In genomic region chr7:2242541-2243482, GRCh38 we compare ENCODE assay signal across 8 cellular contexts. TPM values are rescaled to one million over a fixed set of nuclear protein-coding genes. Genes with fewer than 3 reads are reported as not detected.
DNase-seq lines count a peak whose midpoint lies in the region; ATAC-seq, FAIRE-seq and TF ChIP-seq lines count a peak whose summit lies in the region.

No MANE protein-coding gene starts in this region.

- H3K4me3 ChIP-seq in NB4 (ENCODE audit: low read depth, low read length) (peak overlapping the region; percentile 92), hepatocyte (peak overlapping the region; percentile 92)

- no peaks in the 10 kb centered on the region for H3K9me3 Mint-ChIP-seq in activated T-cell treated with anti-CD3 and anti-CD28 coated beads, Interleukin-2, amount 50 U/mL, for 4 hours

- peak overlapping the region; percentile 95 for H3K4me2 ChIP-seq in hepatocyte

- TF ChIP-seq CTCF in NB4 (IDR thresholded peaks at IDR 0.05; ENCODE audit: low read depth, low read length) (no peak), hepatocyte (IDR thresholded peaks at IDR 0.05; ENCODE audit: poor library complexity) (no peak)

- peaks cover 19% of the 10 kb centered on the region for H3K79me2 ChIP-seq in hepatocyte

- H3K27ac ChIP-seq in hepatocyte, result peak overlapping the region; percentile 17

- H2AFZ ChIP-seq in hepatocyte, result peak overlapping the region; percentile 94

- peak; percentile 80 for FAIRE-seq in GM12891 (lab: Jason Lieb, UNC)

- peak; percentile 46 to 54 for ATAC-seq in activated T-cell treated with anti-CD3 and anti-CD28 coated beads, Interleukin-2, amount 50 U/mL, for 4 hours

- peaks cover 7% of the 10 kb centered on the region for H3K36me3 Mint-ChIP-seq in activated T-cell treated with anti-CD3 and anti-CD28 coated beads, Interleukin-2, amount 50 U/mL, for 4 hours (ENCODE audit: insufficient read depth)

- intact Hi-C loops in posterior cingulate gyrus (cut with DNase I), result loop anchor here (5.0 kb wide), 1 partner anchor 69 kb away; the partner anchor contains the start of gene SNX8

- no peaks in the 10 kb centered on the region for H3K9me2 ChIP-seq in hepatocyte (replicated peaks; ENCODE audit: insufficient read depth)

- H3K4me1 Mint-ChIP-seq in activated T-cell treated with anti-CD3 and anti-CD28 coated beads, Interleukin-2, amount 50 U/mL, for 4 hours (ENCODE audit: low read depth), result peaks cover 12% of the 10 kb centered on the region

- no peaks in the 10 kb centered on the region for H3K27me3 ChIP-seq in hepatocyte

- peak; percentile 52 for DNase-seq in AG08396 (ENCODE audit: low spot score)
- DNase-seq in GM12891 (ENCODE audit: insufficient read length, low spot score), result no peak
- peak; percentile 70 for DNase-seq in NB4 (ENCODE audit: low read depth)
- DNase-seq in activated T-cell treated with anti-CD3 and anti-CD28 coated beads, Interleukin-2, amount 50 U/mL, for 4 hours, result no peak
- no peak for DNase-seq in hepatocyte (ENCODE audit: low spot score)
- peak; percentile 10 to 22 for DNase-seq in stimulated activated CD4-positive, alpha-beta T cell treated with anti-CD3 and anti-CD28 coated beads, Interleukin-2, amount 100 ng/mL, for 48 hours
- no peak for DNase-seq in posterior cingulate gyrus
- no peak for DNase-seq in effector CD8-positive, alpha-beta T cell (lab: John Stamatoyannopoulos, UW)

- WGBS in hepatocyte (ENCODE audit: low lambda C conversion rate, missing lambda C conversion rate), result 12% methylated on average over 20 of the region's 21 CpGs

- H3K4me1 ChIP-seq in hepatocyte (ENCODE audit: insufficient read depth), result peaks cover 13% of the 10 kb centered on the region

- H3K27me3 Mint-ChIP-seq in activated T-cell treated with anti-CD3 and anti-CD28 coated beads, Interleukin-2, amount 50 U/mL, for 4 hours (ENCODE audit: low read depth), result no peaks in the 10 kb centered on the region

- TF ChIP-seq POLR2A in GM12891 (IDR thresholded peaks at IDR 0.05; ENCODE audit: low read depth, low read length) (no peak), NB4 (IDR thresholded peaks at IDR 0.05; ENCODE audit: extremely low read depth, insufficient read length) (no peak)

- peak overlapping the region; percentile 95 for H3K4me3 Mint-ChIP-seq in activated T-cell treated with anti-CD3 and anti-CD28 coated beads, Interleukin-2, amount 50 U/mL, for 4 hours

- no peaks in the 10 kb centered on the region for H3K36me3 ChIP-seq in hepatocyte (replicated peaks; ENCODE audit: insufficient read depth, low read depth)

- H3K9me3 ChIP-seq in hepatocyte (ENCODE audit: low read depth), result no peaks in the 10 kb centered on the region

- peaks cover 5% of the 10 kb centered on the region for H4K20me1 ChIP-seq in hepatocyte (ENCODE audit: insufficient read depth, poor library complexity, severe bottlenecking)

TF ChIP-seq in GM12891, 5 proteins besides CTCF, POLR2A, EP300 and RAD21:
- TF ChIP-seq SPI1 (IDR thresholded peaks at IDR 0.05; ENCODE audit: low read depth, low read length) (no peak), PAX5 (IDR thresholded peaks at IDR 0.05; ENCODE audit: insufficient read depth, low read length, severe bottlenecking) (no peak), POU2F2 (IDR thresholded peaks at IDR 0.05; ENCODE audit: low read depth, low read length) (no peak), TAF1 (IDR thresholded peaks at IDR 0.05; ENCODE audit: low read depth, low read length) (no peak), POLR2AphosphoS5 (IDR thresholded peaks at IDR 0.05; ENCODE audit: low read depth, low read length) (no peak)

RNA-seq across cellular contexts. Expression of gene NUDT1, which starts 0.8 kb away (rescaled TPM):
- 56.5 TPM for polyA plus RNA-seq in GM12891 (2012; ENCODE audit: low read depth, missing spikeins)
- total RNA-seq in activated T-cell treated with anti-CD3 and anti-CD28 coated beads, Interleukin-2, amount 50 U/mL, for 4 hours, result 100 to 1,000 TPM in 1 of 3 donors, 10 to 100 TPM in 2; 83.7 to 105 (median 96.8) TPM
- 6.5 and 9.6 TPM in 2 replicates for total RNA-seq in hepatocyte
- 16.3 and 21.0 TPM in 2 replicates for polyA plus RNA-seq in hepatocyte

RNA-seq across cellular contexts. Expression of gene MRM2, which starts 0.8 kb away (rescaled TPM):
- polyA plus RNA-seq in GM12891 (2012; ENCODE audit: low read depth, missing spikeins), result 44.2 TPM
- 10 to 100 TPM; 49.9 to 56.5 (median 51.2) TPM for total RNA-seq in activated T-cell treated with anti-CD3 and anti-CD28 coated beads, Interleukin-2, amount 50 U/mL, for 4 hours
- 14.8 and 17.9 TPM in 2 replicates for total RNA-seq in hepatocyte
- 27.5 and 31.3 TPM in 2 replicates for polyA plus RNA-seq in hepatocyte

RNA-seq across cellular contexts. Expression of gene MAD1L1, which starts 10.1 kb away (rescaled TPM):
- polyA plus RNA-seq in GM12891 (2012; ENCODE audit: low read depth, missing spikeins), result 90.5 TPM
- 10 to 100 TPM; 55.8 to 59.4 (median 57.9) TPM for total RNA-seq in activated T-cell treated with anti-CD3 and anti-CD28 coated beads, Interleukin-2, amount 50 U/mL, for 4 hours
- 31.0 and 31.6 TPM in 2 replicates for total RNA-seq in hepatocyte
- polyA plus RNA-seq in hepatocyte, result 30.7 TPM in 2 replicates

Comparison
In these comparisons a context has a peak if more than half of its experiments do, and no peak if none do; other contexts are left out.
1. DNase-seq: peak in AG08396 (single experiment), NB4 (single experiment) and stimulated activated CD4-positive, alpha-beta T cell treated with anti-CD3 and anti-CD28 coated beads, Interleukin-2, amount 100 ng/mL, for 48 hours (2 of 2); none in GM12891 (single experiment), activated T-cell treated with anti-CD3 and anti-CD28 coated beads, Interleukin-2, amount 50 U/mL, for 4 hours (single experiment), hepatocyte (single experiment), posterior cingulate gyrus (0 of 10) and effector CD8-positive, alpha-beta T cell (single experiment).